In the genomic region with DNA sequence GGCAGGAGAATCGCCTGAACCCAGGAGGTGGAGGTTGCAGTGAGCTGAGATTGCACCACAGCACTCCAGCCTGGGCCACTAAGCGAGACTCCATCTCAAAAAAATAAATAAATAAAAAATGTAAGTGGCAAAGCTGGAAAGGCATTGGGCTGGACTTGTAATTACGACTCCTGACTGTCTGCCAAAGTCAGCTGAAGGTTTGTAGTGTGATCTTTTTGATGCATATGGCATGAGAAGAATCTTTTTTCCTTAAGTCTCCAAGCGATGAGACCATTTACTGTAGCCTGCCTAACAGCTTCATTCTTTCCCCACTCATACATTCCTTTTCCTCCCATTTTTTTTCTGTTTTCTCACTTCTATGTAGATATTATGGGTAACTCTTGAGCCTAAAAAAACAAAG, we compare ENCODE assay signal across 17 cellular contexts. TPM values are rescaled to one million over a fixed set of nuclear protein-coding genes. Genes with fewer than 3 reads are reported as not detected.
A peak's percentile ranks its signal among the peaks of the same experiment; 100 is the strongest.
DNase-seq lines count a peak whose midpoint lies in the region; TF ChIP-seq lines count a peak whose summit lies in the region.
"Had no signal": no experiment of that assay in that cellular context is flagged by ENCODE, and none has a peak within 500 bp of the region (broad histone marks: within the 10 kb centered on the region; RNA-seq: fewer than 3 reads in every experiment).

No MANE protein-coding gene starts in this region.

- H3K79me2 ChIP-seq in osteoblast (ENCODE audit: insufficient read depth, low read length), result peaks cover 98% of the 10 kb centered on the region

- intact Hi-C loops in adrenal gland (cut with DNase I), result no loop called here

- peak overlapping the region; percentile 36 for H3K4me2 ChIP-seq in osteoblast (ENCODE audit: insufficient read depth, low read length)

- H3K4me1 ChIP-seq in osteoblast (ENCODE audit: insufficient read depth, low read length) (peaks cover 8% of the 10 kb centered on the region), adrenal gland (replicated peaks in 1 of 2) (peaks cover under 1 to 57% of the 10 kb centered on the region in 2 donors)

- H3K27me3 Mint-ChIP-seq in IgD-negative memory B cell (no peaks in the 10 kb centered on the region), endothelial cell (ENCODE audit: unreplicated experiment) (peaks cover 9% of the 10 kb centered on the region)
- H3K27me3 Mint-ChIP-seq: activated CD8-positive, alpha-beta T cell treated with anti-CD3 and anti-CD28 coated beads for 36 hours had no signal

- H3K36me3 Mint-ChIP-seq in IgD-negative memory B cell, result peaks cover 7% of the 10 kb centered on the region
- peaks cover 15% of the 10 kb centered on the region for H3K36me3 Mint-ChIP-seq in endothelial cell (ENCODE audit: low read depth, unreplicated experiment)

- WGBS in adrenal gland, 4 donors, result 73 to 83% (median 81%) methylated on average over 4 of the region's 4 CpGs

- no peaks in the 10 kb centered on the region for H3K9me3 ChIP-seq in osteoblast (ENCODE audit: low read depth, low read length)
- H3K9me3 ChIP-seq in adrenal gland (replicated peaks in 1 of 3), result no peaks in the 10 kb centered on the region
- H3K9me3 ChIP-seq: body of pancreas, left lung had no signal

- H3K36me3 ChIP-seq in osteoblast (ENCODE audit: insufficient read depth, low read length) (peaks cover 4% of the 10 kb centered on the region), adrenal gland (replicated peaks in 1 of 2) (no peaks in the 10 kb centered on the region)
- H3K36me3 ChIP-seq: neural progenitor cell had no signal

- DNase-seq in endothelial cell (ENCODE audit: low spot score), result no peak
- DNase-seq in osteoblast (ENCODE audit: insufficient read length, low spot score, missing footprints), result peak; percentile 48
- DNase-seq in NCI-H128 (lab: John Stamatoyannopoulos, UW; ENCODE audit: unreplicated experiment), result no peak
- no peak for DNase-seq in stimulated activated CD4-positive, alpha-beta T cell treated with anti-CD3 and anti-CD28 coated beads, Interleukin-4, amount 100 ng/mL, for 24 hours
- no peak for DNase-seq in AG08395 (ENCODE audit: low spot score)
- DNase-seq in adrenal gland, result no peak
- DNase-seq: activated CD8-positive, alpha-beta T cell treated with anti-CD3 and anti-CD28 coated beads for 36 hours; activated effector memory CD4-positive, alpha-beta T cell treated with Interleukin-2 at 50 U/mL for 16 hours; body of pancreas; H9; left lung; NCI-H187 treated with DMSO at 0.1 percent for 48 hours; NCI-H748 treated with DMSO at 0.1 percent for 48 hours; SHP77 had no signal

- H3K27ac Mint-ChIP-seq in IgD-negative memory B cell (peak overlapping the region in 1 of 3 donors; percentile 31), endothelial cell (ENCODE audit: unreplicated experiment) (peak overlapping the region; percentile 0)
- H3K27ac Mint-ChIP-seq: activated CD8-positive, alpha-beta T cell treated with anti-CD3 and anti-CD28 coated beads for 36 hours; neural progenitor cell had no signal

- no peaks in the 10 kb centered on the region for H3K27me3 ChIP-seq in osteoblast (ENCODE audit: insufficient read depth, low read length)
- no peaks in the 10 kb centered on the region for H3K27me3 ChIP-seq in adrenal gland
- H3K27me3 ChIP-seq: body of pancreas, left lung, neural progenitor cell had no signal

- H4K20me1 ChIP-seq in osteoblast (ENCODE audit: insufficient read depth, low read length), result peaks cover 45% of the 10 kb centered on the region

- H3K4me3 Mint-ChIP-seq in IgD-negative memory B cell (peak overlapping the region; percentile 1 to 84 (median 41)), endothelial cell (ENCODE audit: unreplicated experiment) (no peak overlapping the region)
- H3K4me3 Mint-ChIP-seq: activated CD8-positive, alpha-beta T cell treated with anti-CD3 and anti-CD28 coated beads for 36 hours; H9; neural progenitor cell had no signal

- no peak for TF ChIP-seq CTCF in 22Rv1 (IDR thresholded peaks at IDR 0.05)
- no peak for TF ChIP-seq CTCF in endothelial cell (IDR thresholded peaks at IDR 0.05; ENCODE audit: unreplicated experiment)
- no peak for TF ChIP-seq CTCF in osteoblast (IDR thresholded peaks at IDR 0.05; ENCODE audit: extremely low read depth, low read depth, low read length)
- TF ChIP-seq CTCF in adrenal gland (IDR thresholded peaks at IDR 0.05), result no peak

- H2AFZ ChIP-seq in osteoblast (ENCODE audit: low read length), result no peak overlapping the region
- H2AFZ ChIP-seq: neural progenitor cell had no signal

- H3K27ac ChIP-seq in 22Rv1 (peak overlapping the region; percentile 29), osteoblast (ENCODE audit: low read depth, low read length) (peak overlapping the region; percentile 57), adrenal gland (peak overlapping the region in 1 of 5 donors; percentile 27)

- H3K4me3 ChIP-seq in osteoblast (ENCODE audit: insufficient read depth, low read length), result no peak overlapping the region
- no peak overlapping the region for H3K4me3 ChIP-seq in adrenal gland
- H3K4me3 ChIP-seq: body of pancreas, left lung, neural progenitor cell had no signal

- H3K4me1 Mint-ChIP-seq in IgD-negative memory B cell (peaks cover 27 to 36% (median 34%) of the 10 kb centered on the region in 3 donors), endothelial cell (ENCODE audit: unreplicated experiment) (peaks cover 58% of the 10 kb centered on the region)

- H3K9me3 Mint-ChIP-seq in IgD-negative memory B cell, result no peaks in the 10 kb centered on the region
- no peaks in the 10 kb centered on the region for H3K9me3 Mint-ChIP-seq in endothelial cell (ENCODE audit: unreplicated experiment)
- H3K9me3 Mint-ChIP-seq: activated CD8-positive, alpha-beta T cell treated with anti-CD3 and anti-CD28 coated beads for 36 hours; H9; neural progenitor cell had no signal

- TF ChIP-seq POLR2A in adrenal gland (IDR thresholded peaks at IDR 0.05), result no peak

RNA-seq across cellular contexts. Expression of gene CTNND1, which starts 24.8 kb away (rescaled TPM):
- polyA plus RNA-seq in IgD-negative memory B cell (4.9 TPM), adrenal gland (10 to 100 TPM; 26.3 to 80.2 (median 31.2) TPM)
- total RNA-seq in endothelial cell (ENCODE audit: unreplicated experiment) (350 TPM), osteoblast (126 and 140 TPM in 2 replicates), adrenal gland (100 to 1,000 TPM in 7 of 8 donors, 10 to 100 TPM in 1; 90.8 to 152 (median 118) TPM)

RNA-seq across cellular contexts. Expression of gene BTBD18, which starts 34.8 kb away (rescaled TPM):
- polyA plus RNA-seq in IgD-negative memory B cell, result 0.23 TPM
- not detected for total RNA-seq in endothelial cell (ENCODE audit: unreplicated experiment)
- not detected in 2 replicates for total RNA-seq in osteoblast
- total RNA-seq in adrenal gland, result not detected
- not detected for polyA plus RNA-seq in adrenal gland
- total RNA-seq: activated CD8-positive, alpha-beta T cell treated with anti-CD3 and anti-CD28 coated beads for 36 hours; body of pancreas; H9; left lung had no signal

RNA-seq across cellular contexts. Expression of gene SELENOH, which starts 45.1 kb away (rescaled TPM):
- polyA plus RNA-seq in IgD-negative memory B cell (324 TPM), adrenal gland (100 to 1,000 TPM in 2 of 3 donors, 10 to 100 TPM in 1; 33.8 to 150 (median 131) TPM)
- total RNA-seq in endothelial cell (ENCODE audit: unreplicated experiment) (210 TPM), osteoblast (58.9 and 68.8 TPM in 2 replicates), adrenal gland (100 to 1,000 TPM; 145 to 327 (median 257) TPM)
